Comparison of ENCODE assay signal across 8 cellular contexts in genomic region chr18:8705280-8705940, GRCh38. TPM values are rescaled to one million over a fixed set of nuclear protein-coding genes. Genes with fewer than 3 reads are reported as not detected.
DNase-seq lines count a peak whose midpoint lies in the region; ATAC-seq and TF ChIP-seq lines count a peak whose summit lies in the region.

MTCL1 (plus strand) TSS chr18:8705556; CDS start chr18:8705661, 105 bp downstream.

- no peaks in the 10 kb centered on the region for H3K27me3 ChIP-seq in AG04450 (ENCODE audit: control insufficient read depth, insufficient read depth, low read length)
- H3K27me3 ChIP-seq in neutrophil = peaks cover 97% of the 10 kb centered on the region

- H3K9me3 ChIP-seq in AG04450 (ENCODE audit: control insufficient read depth, insufficient read depth, low read length) = no peaks in the 10 kb centered on the region; the same call in 1 of the 2 replicates
- H3K9me3 ChIP-seq in neutrophil = no peaks in the 10 kb centered on the region

- CTCF ChIA-PET in AG04450 (lab: Charles Lee) = interaction anchor here (0.8 to 1.3 kb wide), 2 partner anchors 9 to 282 kb away, joined by 3 to 4 read pairs; no protein-coding TSS in a partner anchor

- H3K4me3 ChIP-seq in AG04450 (ENCODE audit: low read depth, low read length) (peak within 1 kb of the TSS; percentile 82), neutrophil (ENCODE audit: low read depth in 1 of 2, low read length in 1 of 2) (peak within 1 kb of the TSS; percentile 50 to 66)

- H3K36me3 ChIP-seq in neutrophil = no peaks in the 10 kb centered on the region

- DNase-seq in AG04450 (ENCODE audit: low read depth, low spot score) = no peak
- peak; percentile 55 for DNase-seq in NCI-H2227 treated with DMSO at 0.1 percent for 48 hours (lab: John Stamatoyannopoulos, UW)
- peak; percentile 27 for DNase-seq in activated gamma-delta T cell (lab: John Stamatoyannopoulos, UW)
- peak; percentile 67 for DNase-seq in germinal center (ENCODE audit: low spot score)
- no peak for DNase-seq in NCI-H1048 (lab: John Stamatoyannopoulos, UW)

- H3K27ac ChIP-seq in AG04450 (ENCODE audit: low read depth, low read length) (peak within 1 kb of the TSS; percentile 87), neutrophil (no peak within 1 kb of the TSS)

- POLR2A ChIA-PET in AG04450 (lab: Yijun Ruan, JAX) = interaction anchor here (1.1 to 2.0 kb wide), 4 partner anchors 42 to 312 kb away, joined by 3 to 16 read pairs (median 6); no protein-coding TSS in a partner anchor

- ATAC-seq in GM18499 (IDR thresholded peaks at IDR 0.05; ENCODE audit: insufficient read depth, unreplicated experiment) (peak; percentile 17), HG02852 (IDR thresholded peaks at IDR 0.05; ENCODE audit: unreplicated experiment) (peak; percentile 39)

- TF ChIP-seq CTCF in AG04450 (IDR thresholded peaks at IDR 0.05; ENCODE audit: low read depth, low read length) (no peak), neutrophil (IDR thresholded peaks at IDR 0.05) (no peak)

- H3K4me1 ChIP-seq in neutrophil (ENCODE audit: control insufficient read depth in 1 of 2, insufficient read depth in 1 of 2, low read depth in 1 of 2, low read length in 1 of 2) = peaks cover 10 to 21% of the 10 kb centered on the region in 2 experiments

RNA-seq across cellular contexts. Expression of gene MTCL1, which starts in this region (rescaled TPM):
- 54.5 and 56.6 TPM in 2 replicates for polyA plus RNA-seq in AG04450 (2011; rRNA removed)
- polyA minus RNA-seq in AG04450 (2011; rRNA and poly(A)+ RNA removed) = 119 and 120 TPM in 2 replicates

Comparison
In these comparisons a context has a peak if more than half of its experiments do, and no peak if none do; other contexts are left out.
1. DNase-seq: peak in NCI-H2227 treated with DMSO at 0.1 percent for 48 hours (single experiment), activated gamma-delta T cell (single experiment) and germinal center (single experiment); none in AG04450 (single experiment) and NCI-H1048 (single experiment).